22 cellular contexts compared by ENCODE assay signal in the genomic region with DNA sequence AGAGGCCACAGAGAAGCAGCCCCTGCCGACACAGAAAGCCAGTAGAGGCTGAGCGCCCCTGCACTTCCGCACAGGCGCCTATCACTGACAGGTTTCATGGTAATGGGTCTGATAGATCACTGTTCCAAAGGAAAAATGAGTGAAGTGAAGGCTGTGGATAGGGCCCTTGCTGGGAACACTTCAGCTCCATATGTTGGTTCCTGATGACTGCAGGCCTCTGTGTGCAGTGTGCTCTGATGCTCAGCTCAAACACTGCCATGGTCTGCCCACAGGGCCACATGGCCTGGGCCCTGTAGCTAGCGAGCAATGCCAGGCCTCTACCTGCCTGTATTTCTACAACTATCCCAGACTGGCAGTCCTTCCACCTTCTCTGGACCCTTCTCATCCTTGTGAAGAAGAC.
"Had no signal": no experiment of that assay in that cellular context is flagged by ENCODE, and none has a peak within 500 bp of the region (broad histone marks: within the 10 kb centered on the region; RNA-seq: fewer than 3 reads in every experiment).

No MANE protein-coding gene starts in this region.

- ATAC-seq: left ventricle myocardium superior; lower lobe of right lung; naive thymus-derived CD8-positive, alpha-beta T cell; right cardiac atrium; stimulated activated naive CD8-positive, alpha-beta T cell treated with anti-CD3 and anti-CD28 coated beads, Interleukin-15, amount 100 ng/mL, for 72 hours had no signal

- H3K4me1 ChIP-seq: esophagus squamous epithelium, lower lobe of right lung, psoas muscle, sigmoid colon, tibial artery, upper lobe of left lung had no signal

- FAIRE-seq: keratinocyte, urothelium cell line had no signal

- DNase-seq: dermis blood vessel endothelial cell; effector memory CD4-positive, alpha-beta T cell; erythroblast; esophagus squamous epithelium; foreskin melanocyte; left ventricle myocardium superior; lower lobe of right lung; naive thymus-derived CD8-positive, alpha-beta T cell; nephron progenitor cell; occipital lobe; ovary; posterior cingulate gyrus; psoas muscle; right cardiac atrium; sigmoid colon; stimulated activated naive CD4-positive, alpha-beta T cell; stimulated activated naive CD8-positive, alpha-beta T cell treated with anti-CD3 and anti-CD28 coated beads, Interleukin-15, amount 100 ng/mL, for 72 hours; tibial artery; upper lobe of left lung had no signal

- H3K9me3 ChIP-seq: esophagus squamous epithelium, lower lobe of right lung, ovary, psoas muscle, sigmoid colon, tibial artery, upper lobe of left lung had no signal

- H3K27ac ChIP-seq: coronary artery, esophagus squamous epithelium, lower lobe of right lung, ovary, psoas muscle, sigmoid colon, tibial artery, upper lobe of left lung had no signal

- H3K4me3 ChIP-seq: coronary artery, esophagus squamous epithelium, lower lobe of right lung, ovary, psoas muscle, sigmoid colon, tibial artery, upper lobe of left lung had no signal

- H3K27me3 ChIP-seq: esophagus squamous epithelium, ovary, sigmoid colon, tibial artery, upper lobe of left lung had no signal
